25 cellular contexts compared by ENCODE assay signal in genomic region chr9:102225806-102226441, GRCh38.
A peak's percentile ranks its signal among the peaks of the same experiment; 100 is the strongest.
DNase-seq lines count a peak whose midpoint lies in the region; ATAC-seq, FAIRE-seq and TF ChIP-seq lines count a peak whose summit lies in the region.
"Had no signal": no experiment of that assay in that cellular context is flagged by ENCODE, and none has a peak within 500 bp of the region (broad histone marks: within the 10 kb centered on the region; RNA-seq: fewer than 3 reads in every experiment).

No MANE protein-coding gene starts in this region.

- in situ Hi-C loops in IMR-90 (cut with MboI; ENCODE audit: low sequenced_read_pairs) = no loop called here
- in situ Hi-C loops in K562 (cut with MboI) = no loop called here

- no peak overlapping the region for H3K18ac ChIP-seq in IMR-90 (ENCODE audit: low read depth, low read length)

- H2BK5ac ChIP-seq in IMR-90 (ENCODE audit: low read depth, low read length, poor library complexity, severe bottlenecking) = no peak overlapping the region

- no peak overlapping the region for H3K56ac ChIP-seq in IMR-90 (ENCODE audit: extremely low read depth, insufficient read depth, low read length)

- TF ChIP-seq CTCF in IMR-90 (conservative IDR thresholded peaks at IDR 0.05; ENCODE audit: low read depth, low read length) (no peak), K562 (IDR thresholded peaks at IDR 0.05 in 2 of 3, conservative IDR thresholded peaks at IDR 0.05 in 1 of 3; ENCODE audit: insufficient read depth in 2 of 3, low read depth in 1 of 3, low read length in 3 of 3) (no peak), GM10266 (IDR thresholded peaks at IDR 0.05; ENCODE audit: control insufficient read depth, insufficient read depth, low read depth, missing control alignments) (no peak), RWPE1 (conservative IDR thresholded peaks at IDR 0.05; ENCODE audit: low read depth) (no peak)

- BruUV-seq in IMR-90 (replicated peaks; lab: Mats Ljungman, UMichigan) = no TSS peak
- no TSS peak for BruUV-seq in K562 (replicated peaks; lab: Mats Ljungman, UMichigan)

- POLR2A ChIA-PET in IMR-90 (lab: Charles Lee; ENCODE audit: unreplicated experiment) = no interaction called here
- POLR2A ChIA-PET in K562 (lab: Yijun Ruan, JAX) = no interaction called here
- POLR2A ChIA-PET in RWPE1 (lab: Yijun Ruan, JAX; ENCODE audit: low non-redundant PET) = no interaction called here

- no peak overlapping the region for H2AK9ac ChIP-seq in IMR-90 (replicated peaks; ENCODE audit: low read depth, low read length, poor library complexity)

- H4K20me1 ChIP-seq in IMR-90 (ENCODE audit: insufficient read depth, low read length) = no peaks in the 10 kb centered on the region
- H4K20me1 ChIP-seq in K562 (replicated peaks; ENCODE audit: control insufficient read depth, insufficient read depth, low read length) = no peaks in the 10 kb centered on the region

- TF ChIP-seq RAD21 in IMR-90 (IDR thresholded peaks at IDR 0.05; ENCODE audit: low read length) (no peak), K562 (CRISPR knock-in tag; conservative IDR thresholded peaks at IDR 0.05 in 1 of 2, IDR thresholded peaks at IDR 0.05 in 1 of 2) (no peak)

- H3K27me3 ChIP-seq in IMR-90 (ENCODE audit: control insufficient read depth, insufficient read depth, low read length) (no peaks in the 10 kb centered on the region), K562 (ENCODE audit: control insufficient read depth in 2 of 2, insufficient read depth in 2 of 2, low read length in 2 of 2) (no peaks in the 10 kb centered on the region)

- no peaks in the 10 kb centered on the region for H3K79me2 ChIP-seq in K562 (ENCODE audit: control insufficient read depth, insufficient read depth, low read length)

- no peak overlapping the region for H2BK15ac ChIP-seq in IMR-90 (ENCODE audit: low read depth, low read length)

- H2BK20ac ChIP-seq in IMR-90 (ENCODE audit: low read depth, low read length) = no peak overlapping the region

- H3K4me1 ChIP-seq in IMR-90 (ENCODE audit: control insufficient read depth, insufficient read depth, low read length) = no peaks in the 10 kb centered on the region
- H3K4me1 ChIP-seq in K562 (replicated peaks in 1 of 2; ENCODE audit: control insufficient read depth in 2 of 2, insufficient read depth in 2 of 2, low read length in 2 of 2) = no peaks in the 10 kb centered on the region; a peak in 1 of 5 replicates
- H3K4me1 ChIP-seq: Caco-2 had no signal

- no peaks in the 10 kb centered on the region for H3K9me3 ChIP-seq in IMR-90 (ENCODE audit: control insufficient read depth, insufficient read depth, low read length)
- no peaks in the 10 kb centered on the region for H3K9me3 ChIP-seq in K562 (replicated peaks; ENCODE audit: control insufficient read depth, insufficient read depth, low read depth, low read length)
- H3K9me3 ChIP-seq: Caco-2 had no signal

- no peak overlapping the region for H3K4ac ChIP-seq in IMR-90 (ENCODE audit: low read depth, low read length)

- no peak overlapping the region for H2AK5ac ChIP-seq in IMR-90 (ENCODE audit: low read depth, low read length)

- H2AFZ ChIP-seq in IMR-90 (replicated peaks; ENCODE audit: low read length, poor library complexity) (no peak overlapping the region), K562 (ENCODE audit: low read depth, low read length) (no peak overlapping the region)
- H2AFZ ChIP-seq: PC-9 had no signal

- H3K36me3 ChIP-seq in IMR-90 (ENCODE audit: control insufficient read depth, insufficient read depth, low read length) (no peaks in the 10 kb centered on the region), K562 (ENCODE audit: control insufficient read depth, insufficient read depth, low read length) (no peaks in the 10 kb centered on the region)

- no peak overlapping the region for H3K27ac ChIP-seq in IMR-90 (ENCODE audit: insufficient read depth, low read length)
- H3K27ac ChIP-seq in K562 (ENCODE audit: extremely low read depth, low read depth, low read length) = peak overlapping the region; percentile 33; the same call in 1 of the 3 replicates
- H3K27ac ChIP-seq in RWPE1 = no peak overlapping the region
- H3K27ac ChIP-seq: C4-2B, PC-9 had no signal

- H3K14ac ChIP-seq in IMR-90 (replicated peaks; ENCODE audit: low read depth, low read length) = no peak overlapping the region

- no peak overlapping the region for H3K4me2 ChIP-seq in IMR-90 (ENCODE audit: low read depth, low read length)
- no peak overlapping the region for H3K4me2 ChIP-seq in K562 (ENCODE audit: insufficient read depth, low read length)
- H3K4me2 ChIP-seq: PC-9 had no signal

- H2BK120ac ChIP-seq in IMR-90 (ENCODE audit: low read depth, low read length) = no peak overlapping the region

- no peak overlapping the region for H3K23ac ChIP-seq in IMR-90 (ENCODE audit: low read depth, low read length)

- H3K9me1 ChIP-seq in IMR-90 (ENCODE audit: insufficient read depth, low read length) (no peaks in the 10 kb centered on the region), K562 (ENCODE audit: control insufficient read depth, insufficient read depth, low read length) (no peaks in the 10 kb centered on the region)

- no peak overlapping the region for H4K8ac ChIP-seq in IMR-90 (ENCODE audit: low read depth in 2 of 2, low read length in 2 of 2)

- intact Hi-C loops in IMR-90 (cut with micrococcal nuclease) (no loop called here), K562 (cut with micrococcal nuclease) (no loop called here)

- DNase-seq in IMR-90 = no peak
- DNase-seq in OCI-M1 (lab: John Stamatoyannopoulos, UW) = peak; percentile 54
- no peak for DNase-seq in K562 (ENCODE audit: extremely low read depth in 1 of 4, low spot score in 3 of 4)
- DNase-seq in left lobe of liver (ENCODE audit: low spot score) = no peak
- DNase-seq in GM10266 (ENCODE audit: extremely low spot score) = no peak
- no peak for DNase-seq in RWPE1 (ENCODE audit: low spot score)
- DNase-seq: Caco-2; CD8-positive, alpha-beta T cell; Karpas-422; NCI-H1105 treated with DMSO at 0.1 percent for 48 hours; NCI-H146; NCI-H1930; NCI-H446; NCI-H524 treated with DMSO at 0.1 percent for 48 hours; NCI-H774; NK-92 treated with Interleukin-12 subunit alpha and Interleukin-12 subunit beta, amount 100 ng/mL, for 24 hours; PC-9; SHP77 treated with DMSO at 0.1 percent for 48 hours had no signal

- TF ChIP-seq POLR2A in IMR-90 (IDR thresholded peaks at IDR 0.05; ENCODE audit: low read depth, low read length) = no peak
- TF ChIP-seq POLR2A in K562 (conservative IDR thresholded peaks at IDR 0.05) = no peak

- TF ChIP-seq EP300 in K562 (IDR thresholded peaks at IDR 0.05; ENCODE audit: low read length) = 0 out of 2 replicates have a peak, but pooled peaks have one; percentile 6

- no peak overlapping the region for H4K5ac ChIP-seq in IMR-90 (ENCODE audit: low read depth, low read length)

- ATAC-seq in IMR-90 (ENCODE audit: low read depth) = no peak
- 0 out of 3 replicates have a peak, but pooled peaks have one; percentile 27 for ATAC-seq in K562
- ATAC-seq in left lobe of liver = peak; percentile 15
- ATAC-seq in GM18858 (IDR thresholded peaks at IDR 0.05; ENCODE audit: unreplicated experiment) = no peak
- ATAC-seq in GM18907 (IDR thresholded peaks at IDR 0.05; ENCODE audit: unreplicated experiment) = no peak
- ATAC-seq: CD8-positive, alpha-beta T cell; GM12878; HCT116 had no signal

- no peak for FAIRE-seq in K562 (lab: Jason Lieb, UNC)
- FAIRE-seq: G401.6, GM12878, GM19239 had no signal

- no CpG with 5 or more reads among the region's 1 CpG for WGBS in IMR-90 (ENCODE audit: extremely low coverage in 2 of 2, insufficient read length in 1 of 2), 2 experiments
- 0% methylated on average over 1 of the region's 1 CpG for WGBS in K562 (ENCODE audit: insufficient coverage, low coverage, missing lambda C conversion rate)

- CTCF ChIA-PET in IMR-90 (lab: Yijun Ruan, JAX) (no interaction called here), K562 (lab: Yijun Ruan, JAX; ENCODE audit: low intra/inter-chr PET ratio) (no interaction called here), RWPE1 (lab: Yijun Ruan, JAX) (no interaction called here)

- dilution Hi-C loops in IMR-90 (cut with HindIII; ENCODE audit: low sequenced_read_pairs, unreplicated experiment) = no loop called here

- H4K91ac ChIP-seq in IMR-90 (ENCODE audit: insufficient read depth, low read depth, low read length) = no peak overlapping the region

- H3K4me3 ChIP-seq in IMR-90 (ENCODE audit: insufficient read depth, low read depth, low read length) (no peak overlapping the region), K562 (no peak overlapping the region)
- H3K4me3 ChIP-seq: GM12878, PC-9 had no signal

- no peak overlapping the region for H3K9ac ChIP-seq in IMR-90 (ENCODE audit: low read depth, low read length)
- no peak overlapping the region; a peak in 1 of 4 replicates for H3K9ac ChIP-seq in K562 (ENCODE audit: insufficient read depth in 1 of 2, low read depth in 2 of 2, low read length in 2 of 2)

- H3K79me1 ChIP-seq in IMR-90 (ENCODE audit: low read depth in 1 of 2, low read length in 2 of 2) = no peaks in the 10 kb centered on the region

TF ChIP-seq in IMR-90, 13 proteins besides CTCF, POLR2A, EP300 and RAD21 (continues in another document):
- TF ChIP-seq RFX5 (IDR thresholded peaks at IDR 0.05; ENCODE audit: low read depth, low read length) (no peak), BHLHE40 (IDR thresholded peaks at IDR 0.05; ENCODE audit: low read depth, low read length) (no peak), NFE2L2 (IDR thresholded peaks at IDR 0.05; ENCODE audit: low read depth, low read length) (no peak), MAFK (IDR thresholded peaks at IDR 0.05; ENCODE audit: low read depth, low read length) (peak; percentile 86)
- TF ChIP-seq, protein P1, sequence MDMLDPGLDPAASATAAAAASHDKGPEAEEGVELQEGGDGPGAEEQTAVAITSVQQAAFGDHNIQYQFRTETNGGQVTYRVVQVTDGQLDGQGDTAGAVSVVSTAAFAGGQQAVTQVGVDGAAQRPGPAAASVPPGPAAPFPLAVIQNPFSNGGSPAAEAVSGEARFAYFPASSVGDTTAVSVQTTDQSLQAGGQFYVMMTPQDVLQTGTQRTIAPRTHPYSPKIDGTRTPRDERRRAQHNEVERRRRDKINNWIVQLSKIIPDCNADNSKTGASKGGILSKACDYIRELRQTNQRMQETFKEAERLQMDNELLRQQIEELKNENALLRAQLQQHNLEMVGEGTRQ (IDR thresholded peaks at IDR 0.05; ENCODE audit: low read depth, low read length) = no peak

TF ChIP-seq in K562, 482 proteins besides CTCF, POLR2A, EP300 and RAD21 (continues in another document):
- TF ChIP-seq MAFG (tag; conservative IDR thresholded peaks at IDR 0.05) (0 out of 2 replicates have a peak, but pooled peaks have one; percentile 45), MAFK (IDR thresholded peaks at IDR 0.05; ENCODE audit: low read length) (peak; percentile 85), MAFF (IDR thresholded peaks at IDR 0.05; ENCODE audit: low read length) (peak; percentile 87), ZNF316 (IDR thresholded peaks at IDR 0.05) (peak; percentile 88)

Comparison
In these comparisons a context has a peak if more than half of its experiments do, and no peak if none do; other contexts are left out.
1. ATAC-seq: peak in K562 (single experiment) and left lobe of liver (single experiment); none in IMR-90 (single experiment), GM18858 (single experiment) and GM18907 (single experiment).